12 cellular contexts compared by ENCODE assay signal in the genomic region with DNA sequence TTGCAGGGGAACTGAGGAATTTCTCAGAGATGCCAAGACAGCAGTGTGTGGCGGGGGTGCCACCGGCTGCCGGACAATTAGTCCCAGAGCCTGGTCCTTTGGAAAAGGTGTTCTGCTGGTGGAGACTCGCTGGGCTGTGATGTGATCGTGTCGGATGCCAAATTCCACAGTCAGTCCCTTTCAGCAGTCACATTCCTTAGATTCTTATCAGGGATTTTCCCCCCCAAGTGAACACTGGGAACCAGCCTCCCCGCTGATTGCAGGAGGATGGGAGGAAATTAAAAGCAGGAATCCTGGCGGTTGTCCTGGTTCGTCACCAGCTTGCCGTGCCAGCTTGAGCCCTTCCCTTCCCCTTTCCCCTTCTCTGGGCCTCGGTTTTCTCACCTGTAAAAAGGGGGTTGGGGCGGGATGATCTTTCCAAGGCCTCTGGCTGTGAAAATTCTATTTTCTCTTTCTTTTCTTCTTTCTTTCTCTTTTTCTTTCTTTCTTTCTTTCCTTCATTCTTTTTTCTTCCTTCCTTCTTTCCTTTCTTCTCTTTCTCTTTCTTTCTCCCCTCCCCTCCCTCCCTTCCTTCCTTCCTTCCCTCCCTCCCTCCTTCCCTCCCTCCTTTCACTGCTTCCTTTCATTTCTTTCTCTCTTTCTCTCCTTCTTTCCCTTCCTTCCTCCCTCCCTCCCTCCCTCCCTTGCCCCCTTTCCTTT. TPM values are rescaled to one million over a fixed set of nuclear protein-coding genes. Genes with fewer than 3 reads are reported as not detected.
DNase-seq lines count a peak whose midpoint lies in the region; ATAC-seq and TF ChIP-seq lines count a peak whose summit lies in the region.
"Had no signal": no experiment of that assay in that cellular context is flagged by ENCODE, and none has a peak within 500 bp of the region (broad histone marks: within the 10 kb centered on the region; RNA-seq: fewer than 3 reads in every experiment).

No MANE protein-coding gene starts in this region.

- H3K4me1 ChIP-seq in HUES48 (ENCODE audit: control insufficient read depth, insufficient read depth, low read length), result peaks cover 20% of the 10 kb centered on the region
- H3K4me1 ChIP-seq: Peyer's patch had no signal

- H3K27me3 ChIP-seq in HUES48 (ENCODE audit: control insufficient read depth, insufficient read depth, low read length) (no peaks in the 10 kb centered on the region), brain microvascular endothelial cell (replicated peaks) (no peaks in the 10 kb centered on the region), kidney epithelial cell (ENCODE audit: control insufficient read depth, insufficient read depth, low read length) (peaks cover 8% of the 10 kb centered on the region)
- H3K27me3 ChIP-seq: BLaER1 treated with 17β-estradiol and CSF1 and Interleukin-3, amounts not matched to agents 10 nM and 100 nM; Peyer's patch had no signal

- POLR2A ChIA-PET in AG04449 (lab: Yijun Ruan, JAX), result no interaction called here

- H3K27ac ChIP-seq in HUES48 (ENCODE audit: low read depth, low read length) (peak overlapping the region; percentile 96), brain microvascular endothelial cell (no peak overlapping the region)
- H3K27ac ChIP-seq: BLaER1 treated with 17β-estradiol and CSF1 and Interleukin-3, amounts not matched to agents 10 nM and 100 nM; Peyer's patch; tibial artery had no signal

- DNase-seq in AG04449 (ENCODE audit: low read depth, low spot score) (peak; percentile 9), brain microvascular endothelial cell (peak; percentile 18), kidney epithelial cell (ENCODE audit: low read depth) (peak; percentile 45), NCI-H2227 treated with DMSO at 0.1 percent for 48 hours (lab: John Stamatoyannopoulos, UW) (no peak)
- DNase-seq in stimulated activated CD4-positive, alpha-beta T cell treated with anti-CD3 and anti-CD28 coated beads, Interleukin-2, amount 100 ng/mL, for 48 hours, result no peak
- DNase-seq: Peyer's patch, tibial artery had no signal

- CTCF ChIA-PET in AG04449 (lab: Yijun Ruan, JAX), result interaction anchor here (2.0 to 4.0 kb wide), 3 partner anchors 9 to 38 kb away, joined by 7 to 17 read pairs (median 10); no protein-coding TSS in a partner anchor

- H3K36me3 ChIP-seq in HUES48 (ENCODE audit: control insufficient read depth, insufficient read depth, low read length) (no peaks in the 10 kb centered on the region), brain microvascular endothelial cell (replicated peaks) (no peaks in the 10 kb centered on the region), kidney epithelial cell (ENCODE audit: control insufficient read depth, insufficient read depth, low read length) (no peaks in the 10 kb centered on the region)
- H3K36me3 ChIP-seq: BLaER1 treated with 17β-estradiol and CSF1 and Interleukin-3, amounts not matched to agents 10 nM and 100 nM; Peyer's patch; tibial artery had no signal

- no peaks in the 10 kb centered on the region for H3K9me3 ChIP-seq in HUES48 (ENCODE audit: control insufficient read depth, insufficient read depth, low read length)
- H3K9me3 ChIP-seq: Peyer's patch, tibial artery had no signal

- H3K4me3 ChIP-seq in AG04449 (ENCODE audit: low read depth, low read length), result 0 out of 2 replicates have a peak overlapping the region, but pooled peaks have one; percentile 8
- H3K4me3 ChIP-seq in HUES48 (ENCODE audit: low read depth, low read length), result peak overlapping the region; percentile 1; the same call in 1 of the 2 replicates
- H3K4me3 ChIP-seq in brain microvascular endothelial cell (ENCODE audit: low read depth, low read length), result no peak overlapping the region
- H3K4me3 ChIP-seq in kidney epithelial cell (ENCODE audit: low read depth, low read length), result no peak overlapping the region
- H3K4me3 ChIP-seq: BLaER1 treated with 17β-estradiol and CSF1 and Interleukin-3, amounts not matched to agents 10 nM and 100 nM; Peyer's patch; tibial artery had no signal

- ATAC-seq in GM18873 (IDR thresholded peaks at IDR 0.05; ENCODE audit: low FRiP score, unreplicated experiment), result no peak
- ATAC-seq in HG02938 (IDR thresholded peaks at IDR 0.05; ENCODE audit: unreplicated experiment), result no peak

- in situ Hi-C loops in brain microvascular endothelial cell (cut with HindIII; ENCODE audit: low pct_ligation_motif_present, low sequenced_read_pairs), result no loop called here

- TF ChIP-seq CTCF in AG04449 (IDR thresholded peaks at IDR 0.05; ENCODE audit: insufficient read depth, low read length, missing control alignments), result no peak
- TF ChIP-seq CTCF in brain microvascular endothelial cell (IDR thresholded peaks at IDR 0.05; ENCODE audit: low read depth, low read length, missing control alignments), result no peak
- no peak for TF ChIP-seq CTCF in kidney epithelial cell (IDR thresholded peaks at IDR 0.05; ENCODE audit: insufficient read depth, low read length, poor library complexity, severe bottlenecking)

- peak overlapping the region; percentile 37; the same call in 1 of the 2 replicates for H3K9ac ChIP-seq in HUES48 (ENCODE audit: low read depth, low read length)
- H3K9ac ChIP-seq: BLaER1 treated with 17β-estradiol and CSF1 and Interleukin-3, amounts not matched to agents 10 nM and 100 nM had no signal

RNA-seq across cellular contexts. Expression of gene COL26A1, which starts 39.6 kb away (rescaled TPM):
- 0.21 and 0.42 TPM in 2 replicates for total RNA-seq in kidney epithelial cell
- total RNA-seq: activated CD8-positive, alpha-beta memory T cell treated with anti-CD3 and anti-CD28 coated beads for 36 hours; Peyer's patch had no signal

Comparison
In these comparisons a context has a peak if more than half of its experiments do, and no peak if none do; other contexts are left out.
1. DNase-seq: peak in AG04449 (single experiment), brain microvascular endothelial cell (single experiment) and kidney epithelial cell (single experiment); none in NCI-H2227 treated with DMSO at 0.1 percent for 48 hours (single experiment) and stimulated activated CD4-positive, alpha-beta T cell treated with anti-CD3 and anti-CD28 coated beads, Interleukin-2, amount 100 ng/mL, for 48 hours (0 of 2).
2. H3K4me3 ChIP-seq: peak in AG04449 (single experiment) and HUES48 (single experiment); none in brain microvascular endothelial cell (single experiment) and kidney epithelial cell (single experiment).